ENCODE assay signal across 10 cellular contexts in the genomic region with DNA sequence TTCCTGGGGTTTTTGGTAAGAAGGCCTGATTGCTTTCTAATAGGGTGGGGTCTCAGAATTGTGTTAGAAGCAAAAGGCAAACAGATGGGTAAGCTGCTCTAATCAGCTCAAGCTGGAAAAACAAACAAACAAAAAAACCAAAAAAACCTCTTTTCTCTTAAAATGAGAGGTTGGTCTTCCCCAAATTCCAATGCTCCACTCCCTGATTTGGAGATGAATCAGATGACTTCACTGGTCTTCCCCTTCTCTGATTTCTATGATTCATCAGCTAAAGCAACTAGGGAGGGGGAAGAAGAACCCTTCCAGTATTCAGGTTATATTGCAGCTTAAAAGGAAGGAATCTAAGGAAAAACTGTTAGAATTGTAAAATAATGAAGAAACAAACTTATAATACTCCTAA. TPM values are rescaled to one million over a fixed set of nuclear protein-coding genes. Genes with fewer than 3 reads are reported as not detected.
DNase-seq lines count a peak whose midpoint lies in the region; ATAC-seq and TF ChIP-seq lines count a peak whose summit lies in the region.
"Had no signal": no experiment of that assay in that cellular context is flagged by ENCODE, and none has a peak within 500 bp of the region (broad histone marks: within the 10 kb centered on the region; RNA-seq: fewer than 3 reads in every experiment).

No MANE protein-coding gene starts in this region.

- H3K4me3 ChIP-seq in breast epithelium (no peak overlapping the region), astrocyte of the cerebellum (ENCODE audit: low read depth, low read length) (no peak overlapping the region), vagina (no peak overlapping the region)

- H3K9me3 ChIP-seq in breast epithelium (no peaks in the 10 kb centered on the region), vagina (no peaks in the 10 kb centered on the region)

- H3K9me3 Mint-ChIP-seq in MCF 10A (ENCODE audit: unreplicated experiment), result no peaks in the 10 kb centered on the region

- ATAC-seq in HG03571 (IDR thresholded peaks at IDR 0.05; ENCODE audit: unreplicated experiment), result no peak

- H3K4me1 ChIP-seq in breast epithelium (peaks cover 0 to 8% of the 10 kb centered on the region in 2 donors), vagina (peaks cover 12% of the 10 kb centered on the region)

- no peak for TF ChIP-seq CTCF in MCF 10A (IDR thresholded peaks at IDR 0.05; ENCODE audit: unreplicated experiment)
- TF ChIP-seq CTCF in breast epithelium (IDR thresholded peaks at IDR 0.05), result no peak
- no peak for TF ChIP-seq CTCF in astrocyte of the cerebellum (IDR thresholded peaks at IDR 0.05; ENCODE audit: low read depth, low read length, missing control alignments)
- no peak for TF ChIP-seq CTCF in vagina (IDR thresholded peaks at IDR 0.05)

- no peaks in the 10 kb centered on the region for H3K36me3 ChIP-seq in breast epithelium
- no peaks in the 10 kb centered on the region for H3K36me3 ChIP-seq in vagina

- peak overlapping the region in 1 of 2 donors; percentile 70 for H3K27ac ChIP-seq in breast epithelium
- H3K27ac ChIP-seq in vagina, result peak overlapping the region; percentile 53

- in situ Hi-C loops in astrocyte of the cerebellum (cut with HindIII; ENCODE audit: low sequenced_read_pairs), result no loop called here

- peak overlapping the region; percentile 13 for H3K4me3 Mint-ChIP-seq in MCF 10A (ENCODE audit: unreplicated experiment)

- POLR2A ChIA-PET in MCF 10A (lab: Yijun Ruan, JAX), result interaction anchor here (0.6 to 11.6 kb wide), 19 partner anchors 8 to 115 kb away, joined by 3 to 238 read pairs (median 4); a partner anchor contains a TSS

- H3K27me3 Mint-ChIP-seq in MCF 10A (ENCODE audit: insufficient read depth, unreplicated experiment), result no peaks in the 10 kb centered on the region

- CTCF ChIA-PET in MCF 10A (lab: Yijun Ruan, JAX), result no interaction called here

- H3K27me3 ChIP-seq in breast epithelium (no peaks in the 10 kb centered on the region), vagina (no peaks in the 10 kb centered on the region)

- peak overlapping the region; percentile 87 for H3K27ac Mint-ChIP-seq in MCF 10A (ENCODE audit: low read depth, unreplicated experiment)

- H3K4me1 Mint-ChIP-seq in MCF 10A (ENCODE audit: insufficient read depth, unreplicated experiment), result peaks cover 30% of the 10 kb centered on the region

- intact Hi-C loops in MCF 10A (cut with micrococcal nuclease), result no loop called here
- intact Hi-C loops in breast epithelium (cut with DNase I; ENCODE audit: low total_unique reads), result no loop called here
- intact Hi-C loops in vagina (cut with DNase I), result no loop called here

- BruUV-seq in MCF 10A (replicated peaks; lab: Mats Ljungman, UMichigan), result no TSS peak

- H3K36me3 Mint-ChIP-seq in MCF 10A (ENCODE audit: insufficient read depth, unreplicated experiment), result peaks cover 5% of the 10 kb centered on the region

- TF ChIP-seq POLR2A in breast epithelium (IDR thresholded peaks at IDR 0.05) (no peak), vagina (IDR thresholded peaks at IDR 0.05) (no peak)

- peak; percentile 78 for DNase-seq in MCF 10A (ENCODE audit: unreplicated experiment)
- no peak for DNase-seq in breast epithelium (ENCODE audit: low spot score in 2 of 2)
- DNase-seq in astrocyte of the cerebellum (ENCODE audit: low read depth), result peak; percentile 66
- DNase-seq in iPS-NIHi7 (ENCODE audit: extremely low spot score), result peak; percentile 26
- DNase-seq in vagina (ENCODE audit: extremely low spot score in 2 of 2), result no peak
- DNase-seq in DMS153 treated with DMSO at 0.1 percent for 48 hours (lab: John Stamatoyannopoulos, UW; ENCODE audit: unreplicated experiment), result no peak
- DNase-seq in GM19240 (ENCODE audit: insufficient read length, low spot score), result no peak
- DNase-seq: activated gamma-delta T cell, NCI-H2029 had no signal

RNA-seq across cellular contexts. Expression of a gene that starts 9.6 kb away (rescaled TPM):
- total RNA-seq in MCF 10A (2022) (3,317 and 3,451 TPM in 2 replicates), breast epithelium (1,000 to 10,000 TPM in 1 of 3 donors, 100 to 1,000 TPM in 2; 875 to 1,598 (median 923) TPM), vagina (1,230 TPM)

Comparison
In these comparisons a context has a peak if more than half of its experiments do, and no peak if none do; other contexts are left out.
1. DNase-seq: peak in MCF 10A (single experiment), astrocyte of the cerebellum (single experiment) and iPS-NIHi7 (single experiment); none in breast epithelium (0 of 2), vagina (0 of 2), DMS153 treated with DMSO at 0.1 percent for 48 hours (single experiment) and GM19240 (single experiment).